8 cellular contexts compared by ENCODE assay signal in genomic region chr6:26217714-26218075, GRCh38.
DNase-seq lines count a peak whose midpoint lies in the region; ATAC-seq, FAIRE-seq and TF ChIP-seq lines count a peak whose summit lies in the region.

No MANE protein-coding gene starts in this region.

- H3K27ac ChIP-seq in heart right ventricle = peak overlapping the region; percentile 80 to 94 (median 88)
- peak overlapping the region; percentile 71 to 93 for H3K27ac ChIP-seq in kidney (ENCODE audit: low read depth in 2 of 2, low read length in 2 of 2)
- peak overlapping the region; percentile 83 for H3K27ac ChIP-seq in vagina

- no peak overlapping the region for H3K4me3 Mint-ChIP-seq in activated CD4-positive, alpha-beta memory T cell treated with anti-CD3 and anti-CD28 coated beads, Interleukin-2, amount 10 ng/mL, durations not matched to agents 7 days and 5 days

- no peaks in the 10 kb centered on the region for H3K9me3 Mint-ChIP-seq in activated CD4-positive, alpha-beta memory T cell treated with anti-CD3 and anti-CD28 coated beads, Interleukin-2, amount 10 ng/mL, durations not matched to agents 7 days and 5 days

- CTCF ChIA-PET in activated CD4-positive, alpha-beta memory T cell treated with anti-CD3 and anti-CD28 coated beads, Interleukin-2, amount 10 ng/mL, durations not matched to agents 7 days and 5 days (lab: Charles Lee) = interaction anchor here (1.3 to 3.4 kb wide), 9 partner anchors 10 to 68 kb away, joined by 3 to 34 read pairs (median 8); a partner anchor contains a TSS

- no peak for ATAC-seq in heart right ventricle
- ATAC-seq in left cardiac atrium = no peak

- H3K36me3 Mint-ChIP-seq in activated CD4-positive, alpha-beta memory T cell treated with anti-CD3 and anti-CD28 coated beads, Interleukin-2, amount 10 ng/mL, durations not matched to agents 7 days and 5 days (ENCODE audit: low read depth) = no peaks in the 10 kb centered on the region

- no peak for DNase-seq in heart right ventricle
- no peak for DNase-seq in left cardiac atrium
- peak; percentile 40 for DNase-seq in activated CD4-positive, alpha-beta memory T cell treated with anti-CD3 and anti-CD28 coated beads, Interleukin-2, amount 10 ng/mL, durations not matched to agents 7 days and 5 days
- no peak for DNase-seq in kidney
- DNase-seq in vagina (ENCODE audit: extremely low spot score in 2 of 2) = no peak
- DNase-seq in GOT3 (lab: John Stamatoyannopoulos, UW) = no peak
- DNase-seq in urothelium cell line (ENCODE audit: low spot score) = no peak
- DNase-seq in central memory CD4-positive, alpha-beta T cell = no peak

- peak overlapping the region in 1 of 2 donors; percentile 11 for H3K9ac ChIP-seq in kidney (ENCODE audit: low read length in 2 of 2)

- peaks cover 0 to 36% (median 16%) of the 10 kb centered on the region in 7 donors for H3K27me3 ChIP-seq in heart right ventricle
- no peaks in the 10 kb centered on the region for H3K27me3 ChIP-seq in vagina

- no peak for TF ChIP-seq POLR2A in vagina (IDR thresholded peaks at IDR 0.05)

- H3K36me3 ChIP-seq in heart right ventricle (no peaks in the 10 kb centered on the region), kidney (ENCODE audit: control insufficient read depth in 1 of 2, insufficient read depth in 2 of 2, low read length in 2 of 2) (no peaks in the 10 kb centered on the region), vagina (no peaks in the 10 kb centered on the region)

- 16 to 23% methylated on average over 10 of the region's 10 CpGs for WGBS in heart right ventricle, 2 donors

- H3K9me3 ChIP-seq in heart right ventricle (no peaks in the 10 kb centered on the region), kidney (ENCODE audit: control insufficient read depth in 1 of 2, low read length in 2 of 2) (no peaks in the 10 kb centered on the region), vagina (no peaks in the 10 kb centered on the region)

- peaks cover 31% of the 10 kb centered on the region for H3K4me1 Mint-ChIP-seq in activated CD4-positive, alpha-beta memory T cell treated with anti-CD3 and anti-CD28 coated beads, Interleukin-2, amount 10 ng/mL, durations not matched to agents 7 days and 5 days

- H3K4me1 ChIP-seq in heart right ventricle (peaks cover 0 to 32% (median 20%) of the 10 kb centered on the region in 9 donors), kidney (ENCODE audit: control insufficient read depth in 1 of 2, insufficient read depth in 1 of 2, low read depth in 1 of 2, low read length in 2 of 2) (peaks cover 0 to 6% of the 10 kb centered on the region in 2 donors), vagina (peaks cover 9% of the 10 kb centered on the region)

- H3K27ac Mint-ChIP-seq in activated CD4-positive, alpha-beta memory T cell treated with anti-CD3 and anti-CD28 coated beads, Interleukin-2, amount 10 ng/mL, durations not matched to agents 7 days and 5 days = no peak overlapping the region

- no peak for TF ChIP-seq CTCF in heart right ventricle (IDR thresholded peaks at IDR 0.05)
- TF ChIP-seq CTCF in kidney (IDR thresholded peaks at IDR 0.05; ENCODE audit: borderline replicate concordance, extremely low read depth, insufficient read depth) = no peak
- TF ChIP-seq CTCF in vagina (IDR thresholded peaks at IDR 0.05) = no peak

- intact Hi-C loops in heart right ventricle (cut with DNase I) (loop anchor here in 3 of 10 donors (5.0 to 10.0 kb wide), 3 partner anchors 60 to 70 kb away; a partner anchor contains a TSS), left cardiac atrium (cut with DNase I) (no loop called here), kidney (cut with DNase I) (no loop called here), vagina (cut with DNase I) (no loop called here)

- POLR2A ChIA-PET in activated CD4-positive, alpha-beta memory T cell treated with anti-CD3 and anti-CD28 coated beads, Interleukin-2, amount 10 ng/mL, durations not matched to agents 7 days and 5 days (lab: Charles Lee) = interaction anchor here (0.6 to 15.2 kb wide), 24 partner anchors 8 to 1591 kb away, joined by 3 to 833 read pairs (median 30); partner anchors contain the start of gene HMGN4

- peak overlapping the region; percentile 27 to 66 (median 58) for H3K4me3 ChIP-seq in heart right ventricle
- peak overlapping the region; percentile 60 to 76 for H3K4me3 ChIP-seq in kidney (ENCODE audit: low read length in 2 of 2)
- peak overlapping the region; percentile 50 for H3K4me3 ChIP-seq in vagina

- FAIRE-seq in kidney (lab: Jason Lieb, UNC) (no peak), urothelium cell line (lab: Jason Lieb, UNC) (no peak)

- H3K27me3 Mint-ChIP-seq in activated CD4-positive, alpha-beta memory T cell treated with anti-CD3 and anti-CD28 coated beads, Interleukin-2, amount 10 ng/mL, durations not matched to agents 7 days and 5 days = no peaks in the 10 kb centered on the region
